ENCODE assay signal across 1 cellular context in the genomic region with DNA sequence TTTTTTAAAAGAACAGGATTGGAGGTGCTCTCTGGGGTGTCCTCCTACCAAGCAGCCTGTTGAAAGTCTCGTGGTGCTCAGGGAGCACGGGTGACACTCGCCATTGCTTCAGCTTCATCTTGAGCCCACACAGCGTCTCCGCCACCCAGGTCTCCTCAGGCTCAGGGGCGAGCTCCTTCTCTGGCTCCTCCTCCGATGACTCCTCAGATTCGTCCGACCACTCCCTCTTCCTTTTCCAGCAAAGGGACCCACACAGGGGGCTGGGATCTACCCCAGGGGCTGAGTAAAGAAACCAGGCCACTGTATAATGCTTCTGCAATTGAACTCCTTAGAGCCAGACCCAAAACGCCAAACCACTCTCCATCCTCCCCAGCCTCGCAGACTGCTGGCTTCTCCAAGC. TPM values are rescaled to one million over a fixed set of nuclear protein-coding genes. Genes with fewer than 3 reads are reported as not detected.
"Had no signal": no experiment of that assay in that cellular context is flagged by ENCODE, and none has a peak within 500 bp of the region (broad histone marks: within the 10 kb centered on the region; RNA-seq: fewer than 3 reads in every experiment).

No MANE protein-coding gene starts in this region.

RNA-seq across cellular contexts. Expression of gene GDPD1, which starts 40.7 kb away (rescaled TPM):
- total RNA-seq: HT-29 had no signal
